Comparison of ENCODE assay signal across 8 cellular contexts in genomic region chr10:97195654-97196212, GRCh38. TPM values are rescaled to one million over a fixed set of nuclear protein-coding genes. Genes with fewer than 3 reads are reported as not detected.
A peak's percentile ranks its signal among the peaks of the same experiment; 100 is the strongest.
DNase-seq lines count a peak whose midpoint lies in the region; ATAC-seq, FAIRE-seq and TF ChIP-seq lines count a peak whose summit lies in the region.

No MANE protein-coding gene starts in this region.

- TF ChIP-seq POLR2A in GM12891 (IDR thresholded peaks at IDR 0.05; ENCODE audit: low read depth, low read length), result no peak

- peak; percentile 72 for FAIRE-seq in GM12891 (lab: Jason Lieb, UNC)

- TF ChIP-seq CTCF in fibroblast of the aortic adventitia (IDR thresholded peaks at IDR 0.05; ENCODE audit: insufficient read depth, low read length), result no peak
- TF ChIP-seq CTCF in retinal pigment epithelial cell (conservative IDR thresholded peaks at IDR 0.05; ENCODE audit: low read depth, low read length), result no peak

- DNase-seq in GM12891 (ENCODE audit: insufficient read length, low spot score) (no peak), SJCRH30 (no peak), fibroblast of the aortic adventitia (ENCODE audit: low read depth) (no peak), retinal pigment epithelial cell (ENCODE audit: low read depth) (no peak), COLO829 (ENCODE audit: low spot score) (no peak)

- no peak overlapping the region for H3K27ac ChIP-seq in SJCRH30

- ATAC-seq in HG03039 (IDR thresholded peaks at IDR 0.05; ENCODE audit: unreplicated experiment) (no peak), GM19328 (IDR thresholded peaks at IDR 0.05; ENCODE audit: unreplicated experiment) (no peak), GM18870 (IDR thresholded peaks at IDR 0.05; ENCODE audit: unreplicated experiment) (no peak)

- no peaks in the 10 kb centered on the region for H3K4me1 ChIP-seq in SJCRH30

- no peaks in the 10 kb centered on the region for H3K27me3 ChIP-seq in SJCRH30

- H3K4me3 ChIP-seq in SJCRH30 (peak overlapping the region; percentile 42), fibroblast of the aortic adventitia (ENCODE audit: low read depth, low read length) (peak overlapping the region; percentile 56), retinal pigment epithelial cell (ENCODE audit: low read length) (peak overlapping the region; percentile 57)

- H3K36me3 ChIP-seq in SJCRH30, result no peaks in the 10 kb centered on the region

- H3K9me3 ChIP-seq in SJCRH30 (replicated peaks), result no peaks in the 10 kb centered on the region

TF ChIP-seq in GM12891, 5 proteins besides CTCF, POLR2A, EP300 and RAD21:
- TF ChIP-seq TAF1 (IDR thresholded peaks at IDR 0.05; ENCODE audit: low read depth, low read length), result no peak
- no peak for TF ChIP-seq POU2F2 (IDR thresholded peaks at IDR 0.05; ENCODE audit: low read depth, low read length)
- TF ChIP-seq PAX5 (IDR thresholded peaks at IDR 0.05; ENCODE audit: insufficient read depth, low read length, severe bottlenecking), result no peak
- no peak for TF ChIP-seq POLR2AphosphoS5 (IDR thresholded peaks at IDR 0.05; ENCODE audit: low read depth, low read length)
- TF ChIP-seq SPI1 (IDR thresholded peaks at IDR 0.05; ENCODE audit: low read depth, low read length), result no peak
TF ChIP-seq in GM12891: peak in this region for 0.

RNA-seq across cellular contexts. Expression of gene SLIT1, which starts 10.0 kb away (rescaled TPM):
- 0.06 TPM for polyA plus RNA-seq in GM12891 (2012; ENCODE audit: low read depth, missing spikeins)
- total RNA-seq in SJCRH30 (2014; rRNA removed; shearing (Covaris generic)), result 0.03 and 0.04 TPM in 2 replicates
- 0.09 TPM in 1 of 2 replicates, not detected in the other for total RNA-seq in fibroblast of the aortic adventitia (ENCODE audit: low replicate concordance)
